Comparison of ENCODE assay signal across 23 cellular contexts in genomic region chr9:14424983-14425382, GRCh38.
A peak's percentile ranks its signal among the peaks of the same experiment; 100 is the strongest.
DNase-seq lines count a peak whose midpoint lies in the region; ATAC-seq and TF ChIP-seq lines count a peak whose summit lies in the region.
"Had no signal": no experiment of that assay in that cellular context is flagged by ENCODE, and none has a peak within 500 bp of the region (broad histone marks: within the 10 kb centered on the region; RNA-seq: fewer than 3 reads in every experiment).

No MANE protein-coding gene starts in this region.

- peak overlapping the region; percentile 15 for H2AK5ac ChIP-seq in mesendoderm (ENCODE audit: low read length)

- H3K79me2 ChIP-seq in mesendoderm (ENCODE audit: control insufficient read depth, insufficient read depth, low read length) = no peaks in the 10 kb centered on the region

- ATAC-seq in Right ventricle myocardium inferior = peak; percentile 72

- no peaks in the 10 kb centered on the region for H3K27me3 ChIP-seq in mesendoderm (ENCODE audit: insufficient read depth, low read length, poor library complexity)
- H3K27me3 ChIP-seq in thyroid gland = no peaks in the 10 kb centered on the region
- no peaks in the 10 kb centered on the region for H3K27me3 ChIP-seq in esophagus muscularis mucosa
- H3K27me3 ChIP-seq: adrenal gland, neutrophil had no signal

- H3K9me3 ChIP-seq in thyroid gland (no peaks in the 10 kb centered on the region), esophagus muscularis mucosa (no peaks in the 10 kb centered on the region)
- H3K9me3 ChIP-seq: adrenal gland, neutrophil had no signal

- H3K4ac ChIP-seq in mesendoderm (ENCODE audit: low read depth, low read length) = peak overlapping the region; percentile 67

- H3K4me1 Mint-ChIP-seq in endothelial cell (ENCODE audit: unreplicated experiment) = peaks cover 5% of the 10 kb centered on the region
- H3K4me1 Mint-ChIP-seq: activated CD4-positive, alpha-beta T cell treated with anti-CD3 and anti-CD28 coated beads, Interleukin-2, amount 10 ng/mL, durations not matched to agents 7 days and 5 days had no signal

- H3K36me3 Mint-ChIP-seq in endothelial cell (ENCODE audit: low read depth, unreplicated experiment) = no peaks in the 10 kb centered on the region

- intact Hi-C loops in Right ventricle myocardium inferior (cut with DNase I) = loop anchor here (5.0 kb wide), 1 partner anchor 1073 kb away; no protein-coding TSS in a partner anchor
- intact Hi-C loops in cardiac septum (cut with DNase I) = no loop called here
- intact Hi-C loops in thyroid gland (cut with DNase I) = no loop called here
- intact Hi-C loops in esophagus muscularis mucosa (cut with DNase I) = no loop called here
- intact Hi-C loops in posterior cingulate gyrus (cut with DNase I) = no loop called here

- no peaks in the 10 kb centered on the region for H3K9me3 Mint-ChIP-seq in endothelial cell (ENCODE audit: unreplicated experiment)
- H3K9me3 Mint-ChIP-seq: activated CD4-positive, alpha-beta T cell treated with anti-CD3 and anti-CD28 coated beads, Interleukin-2, amount 10 ng/mL, durations not matched to agents 7 days and 5 days; dendritic cell treated with granulocyte-macrophage colony-stimulating factor and Interleukin-4, amounts not matched to agents 40 ng/mL and 50 ng/mL, for 4 days had no signal

- TF ChIP-seq CTCF in endothelial cell (IDR thresholded peaks at IDR 0.05; ENCODE audit: unreplicated experiment) (no peak), thyroid gland (IDR thresholded peaks at IDR 0.05) (no peak), esophagus muscularis mucosa (IDR thresholded peaks at IDR 0.05) (no peak)

- H2BK15ac ChIP-seq in mesendoderm (replicated peaks; ENCODE audit: low read depth) = no peak overlapping the region

- no CpG with 5 or more reads among the region's 4 CpGs for WGBS in mesendoderm (ENCODE audit: extremely low coverage, insufficient coverage, low lambda C conversion rate)
- WGBS in thyroid gland, 2 donors = 67 to 76% methylated on average over 4 of the region's 4 CpGs
- 93% methylated on average over 4 of the region's 4 CpGs for WGBS in esophagus muscularis mucosa

- H3K4me2 ChIP-seq in mesendoderm (ENCODE audit: low read length) = no peak overlapping the region

- no peak overlapping the region for H2BK120ac ChIP-seq in mesendoderm (ENCODE audit: low read depth, low read length)

- TF ChIP-seq EP300 in esophagus muscularis mucosa (IDR thresholded peaks at IDR 0.05) = no peak

- peak overlapping the region; percentile 19 for H3K18ac ChIP-seq in mesendoderm (ENCODE audit: low read length)

- H3K79me1 ChIP-seq in mesendoderm (ENCODE audit: low read length) = no peaks in the 10 kb centered on the region

- peaks cover 3% of the 10 kb centered on the region for H3K27me3 Mint-ChIP-seq in endothelial cell (ENCODE audit: unreplicated experiment)
- H3K27me3 Mint-ChIP-seq: activated CD4-positive, alpha-beta T cell treated with anti-CD3 and anti-CD28 coated beads, Interleukin-2, amount 10 ng/mL, durations not matched to agents 7 days and 5 days had no signal

- H3K4me3 ChIP-seq in mesendoderm (ENCODE audit: low read length) (no peak overlapping the region), thyroid gland (replicated peaks in 1 of 3) (no peak overlapping the region), esophagus muscularis mucosa (no peak overlapping the region)
- H3K4me3 ChIP-seq: adrenal gland, smooth muscle cell had no signal

- TF ChIP-seq POLR2A in thyroid gland (IDR thresholded peaks at IDR 0.05) (no peak), esophagus muscularis mucosa (IDR thresholded peaks at IDR 0.05; ENCODE audit: low read depth) (no peak)

- no peak overlapping the region for H3K27ac ChIP-seq in mesendoderm (ENCODE audit: low read depth, low read length)
- H3K27ac ChIP-seq in thyroid gland = peak overlapping the region in 2 of 3 donors; percentile 51 to 54
- H3K27ac ChIP-seq in esophagus muscularis mucosa (replicated peaks in 1 of 4) = no peak overlapping the region
- H3K27ac ChIP-seq: adrenal gland, neutrophil, RWPE1, VCaP had no signal

- H3K4me3 Mint-ChIP-seq in endothelial cell (ENCODE audit: unreplicated experiment) = no peak overlapping the region
- H3K4me3 Mint-ChIP-seq: activated CD4-positive, alpha-beta T cell treated with anti-CD3 and anti-CD28 coated beads, Interleukin-2, amount 10 ng/mL, durations not matched to agents 7 days and 5 days; B cell; dendritic cell treated with granulocyte-macrophage colony-stimulating factor and Interleukin-4, amounts not matched to agents 40 ng/mL and 50 ng/mL, for 4 days had no signal

- H4K5ac ChIP-seq in mesendoderm (ENCODE audit: low read length) = no peak overlapping the region

- H2BK5ac ChIP-seq in mesendoderm (ENCODE audit: low read length) = peak overlapping the region; percentile 5

- H3K4me1 ChIP-seq in mesendoderm (ENCODE audit: control insufficient read depth, low read depth, low read length) = peaks cover 21% of the 10 kb centered on the region
- H3K4me1 ChIP-seq in thyroid gland = peaks cover 12 to 24% of the 10 kb centered on the region in 2 donors
- peaks cover 6 to 9% (median 8%) of the 10 kb centered on the region in 4 donors for H3K4me1 ChIP-seq in esophagus muscularis mucosa
- H3K4me1 ChIP-seq: adrenal gland had no signal

- H3K27ac Mint-ChIP-seq in endothelial cell (ENCODE audit: unreplicated experiment) = peak overlapping the region; percentile 23
- H3K27ac Mint-ChIP-seq: activated CD4-positive, alpha-beta T cell treated with anti-CD3 and anti-CD28 coated beads, Interleukin-2, amount 10 ng/mL, durations not matched to agents 7 days and 5 days; B cell; dendritic cell treated with granulocyte-macrophage colony-stimulating factor and Interleukin-4, amounts not matched to agents 40 ng/mL and 50 ng/mL, for 4 days had no signal

- H3K9ac ChIP-seq in mesendoderm (ENCODE audit: low read length) = no peak overlapping the region

- peak; percentile 21 for DNase-seq in Right ventricle myocardium inferior (ENCODE audit: missing footprints)
- DNase-seq in cardiac septum (ENCODE audit: low spot score) = no peak
- DNase-seq in endothelial cell (ENCODE audit: low spot score) = no peak
- DNase-seq in mesendoderm = peak; percentile 46
- peak in 1 of 2 donors; percentile 8 for DNase-seq in thyroid gland
- no peak for DNase-seq in esophagus muscularis mucosa (ENCODE audit: extremely low spot score)
- DNase-seq in posterior cingulate gyrus = no peak
- DNase-seq in epidermal melanocyte (ENCODE audit: insufficient read length, low spot score) = no peak
- DNase-seq: activated CD4-positive, alpha-beta T cell treated with anti-CD3 and anti-CD28 coated beads, Interleukin-2, amount 10 ng/mL, durations not matched to agents 7 days and 5 days; activated naive CD4-positive, alpha-beta T cell treated with Interleukin-2 at 50 U/mL for 16 hours; activated T-cell treated with anti-CD3 and anti-CD28 coated beads, Interleukin-2, amount 50 U/mL, for 48 hours; adrenal gland; GF-D8; KG1; NCI-H1694 treated with DMSO at 0.1 percent for 48 hours; NCI-H748 treated with DMSO at 0.1 percent for 48 hours; stimulated activated CD4-positive, alpha-beta T cell treated with anti-CD3 and anti-CD28 coated beads, Interleukin-2, amount 100 ng/mL, for 24 hours had no signal

- no peak overlapping the region for H3K23ac ChIP-seq in mesendoderm (ENCODE audit: low read length)

- H4K8ac ChIP-seq in mesendoderm (ENCODE audit: low read depth, low read length) = no peak overlapping the region

- H3K56ac ChIP-seq in mesendoderm (ENCODE audit: low read length) = peak overlapping the region; percentile 57

- H3K36me3 ChIP-seq in mesendoderm (ENCODE audit: control insufficient read depth, insufficient read depth, low read length) (no peaks in the 10 kb centered on the region), thyroid gland (no peaks in the 10 kb centered on the region), esophagus muscularis mucosa (no peaks in the 10 kb centered on the region)
- H3K36me3 ChIP-seq: adrenal gland, neutrophil had no signal

Comparison
In these comparisons a context has a peak if more than half of its experiments do, and no peak if none do; other contexts are left out.
1. DNase-seq: peak in Right ventricle myocardium inferior (single experiment) and mesendoderm (single experiment); none in cardiac septum (single experiment), endothelial cell (single experiment), esophagus muscularis mucosa (single experiment), posterior cingulate gyrus (0 of 10) and epidermal melanocyte (single experiment).
2. H3K27ac ChIP-seq: peak in thyroid gland (2 of 3); none in mesendoderm (single experiment) and esophagus muscularis mucosa (0 of 4).